Comparison of ENCODE assay signal across 1 cellular context in genomic region chr1:25992689-25993146, GRCh38.
TF ChIP-seq lines count a peak whose summit lies in the region.

No MANE protein-coding gene starts in this region.

TF ChIP-seq in IMR-90, 13 proteins besides CTCF, POLR2A, EP300 and RAD21:
- TF ChIP-seq USF2 (IDR thresholded peaks at IDR 0.05; ENCODE audit: low read depth, low read length) (no peak), MXI1 (IDR thresholded peaks at IDR 0.05; ENCODE audit: borderline replicate concordance, low read depth, low read length) (no peak), CHD1 (IDR thresholded peaks at IDR 0.05; ENCODE audit: low read depth, low read length) (no peak), NFE2L2 (IDR thresholded peaks at IDR 0.05; ENCODE audit: low read depth, low read length) (no peak), FOS (IDR thresholded peaks at IDR 0.05; ENCODE audit: low read depth, low read length) (no peak), ELK1 (IDR thresholded peaks at IDR 0.05; ENCODE audit: borderline replicate concordance, low read depth, low read length) (no peak)
